8 cellular contexts compared by ENCODE assay signal in genomic region chr10:73997806-73998622, GRCh38. TPM values are rescaled to one million over a fixed set of nuclear protein-coding genes. Genes with fewer than 3 reads are reported as not detected.
DNase-seq lines count a peak whose midpoint lies in the region; ATAC-seq and TF ChIP-seq lines count a peak whose summit lies in the region.

Gene VCL, plus strand, starts transcription at chr10:73998116. Its CDS starts 92 bp downstream, at chr10:73998208.

- H3K36me3 Mint-ChIP-seq in activated T-cell treated with anti-CD3 and anti-CD28 coated beads, Interleukin-2, amount 50 U/mL, for 4 hours (ENCODE audit: insufficient read depth): peaks cover 3% of the 10 kb centered on the region

- peak within 1 kb of the TSS; percentile 99 for H3K9ac ChIP-seq in muscle layer of colon (ENCODE audit: low read length)

- H3K9me3 Mint-ChIP-seq in activated T-cell treated with anti-CD3 and anti-CD28 coated beads, Interleukin-2, amount 50 U/mL, for 4 hours: no peaks in the 10 kb centered on the region

- H3K4me3 Mint-ChIP-seq in activated T-cell treated with anti-CD3 and anti-CD28 coated beads, Interleukin-2, amount 50 U/mL, for 4 hours: peak within 1 kb of the TSS; percentile 89

- no peaks in the 10 kb centered on the region for H3K27me3 Mint-ChIP-seq in activated T-cell treated with anti-CD3 and anti-CD28 coated beads, Interleukin-2, amount 50 U/mL, for 4 hours (ENCODE audit: low read depth)

- ATAC-seq in GM21723 (IDR thresholded peaks at IDR 0.05; ENCODE audit: unreplicated experiment) (peak; percentile 98), Panc1 (peak; percentile 93)
- ATAC-seq in activated T-cell treated with anti-CD3 and anti-CD28 coated beads, Interleukin-2, amount 50 U/mL, for 4 hours: peak; percentile 98 to 99

- H3K27ac ChIP-seq in Panc1 (ENCODE audit: low read length): peak within 1 kb of the TSS; percentile 98
- peak within 1 kb of the TSS; percentile 94 to 96 for H3K27ac ChIP-seq in esophagus (ENCODE audit: low read depth in 2 of 2, low read length in 1 of 2)
- peak within 1 kb of the TSS; percentile 95 for H3K27ac ChIP-seq in muscle layer of colon (ENCODE audit: low read depth, low read length)

- no TSS peak for BruUV-seq in Panc1 (replicated peaks; lab: Mats Ljungman, UMichigan)

- intact Hi-C loops in Panc1 (cut with micrococcal nuclease; ENCODE audit: unreplicated experiment): no loop called here

- 0% methylated on average over 80 to 90 of the region's 90 CpGs for WGBS in esophagus, 2 donors

- POLR2A ChIA-PET in Panc1 (lab: Charles Lee): interaction anchor here (0.9 to 2.4 kb wide), 3 partner anchors 30 to 32 kb away, joined by 4 to 13 read pairs (median 6); no protein-coding TSS in a partner anchor

- peaks cover 43% of the 10 kb centered on the region for H3K4me1 ChIP-seq in Panc1 (ENCODE audit: control insufficient read depth, insufficient read depth, low read length)
- peaks cover 0 to 2% of the 10 kb centered on the region in 2 donors for H3K4me1 ChIP-seq in esophagus (ENCODE audit: control insufficient read depth in 2 of 2, insufficient read depth in 2 of 2, low read length in 1 of 2)
- H3K4me1 ChIP-seq in muscle layer of colon (ENCODE audit: insufficient read depth, low read length): peaks cover 25% of the 10 kb centered on the region

- H3K36me3 ChIP-seq in Panc1 (ENCODE audit: control insufficient read depth, insufficient read depth, low read length) (peaks cover 7% of the 10 kb centered on the region), esophagus (ENCODE audit: control insufficient read depth in 2 of 2, insufficient read depth in 2 of 2, low read length in 1 of 2) (no peaks in the 10 kb centered on the region), muscle layer of colon (ENCODE audit: insufficient read depth, low read length) (no peaks in the 10 kb centered on the region)

- H3K9me3 ChIP-seq in Panc1 (ENCODE audit: control insufficient read depth, insufficient read depth, low read depth, low read length) (no peaks in the 10 kb centered on the region), esophagus (ENCODE audit: control insufficient read depth in 2 of 2, insufficient read depth in 1 of 2, low read depth in 1 of 2, low read length in 1 of 2) (no peaks in the 10 kb centered on the region), muscle layer of colon (ENCODE audit: low read length) (no peaks in the 10 kb centered on the region)

- peaks cover 39% of the 10 kb centered on the region for H3K4me1 Mint-ChIP-seq in activated T-cell treated with anti-CD3 and anti-CD28 coated beads, Interleukin-2, amount 50 U/mL, for 4 hours (ENCODE audit: low read depth)

- in situ Hi-C loops in Panc1 (cut with HindIII; ENCODE audit: low pct_unique_long_range_greater_than_20kb, low sequenced_read_pairs): no loop called here

- CTCF ChIA-PET in Panc1 (lab: Charles Lee): interaction anchor here (0.6 kb wide), 1 partner anchor 37 kb away, joined by 3 read pairs; no protein-coding TSS in a partner anchor

- H3K27me3 ChIP-seq in Panc1 (ENCODE audit: control insufficient read depth, insufficient read depth, low read length) (no peaks in the 10 kb centered on the region), esophagus (ENCODE audit: control insufficient read depth in 1 of 2, insufficient read depth in 2 of 2, low read length in 2 of 2) (no peaks in the 10 kb centered on the region), muscle layer of colon (ENCODE audit: control insufficient read depth in 1 of 2, insufficient read depth in 2 of 2, low read length in 2 of 2) (no peaks in the 10 kb centered on the region)

- no peak for TF ChIP-seq CTCF in Panc1 (IDR thresholded peaks at IDR 0.05)

- peak within 1 kb of the TSS; percentile 69 to 95 for H3K4me3 ChIP-seq in Panc1 (ENCODE audit: low read depth in 2 of 2, low read length in 2 of 2)
- H3K4me3 ChIP-seq in esophagus (ENCODE audit: low read depth in 1 of 2, low read length in 2 of 2): peak within 1 kb of the TSS; percentile 91 to 97
- H3K4me3 ChIP-seq in muscle layer of colon (ENCODE audit: low read depth in 1 of 2, low read length in 2 of 2): peak within 1 kb of the TSS; percentile 97 to 100

- DNase-seq in DMS53 (lab: John Stamatoyannopoulos, UW): peak; percentile 99
- peak; percentile 93 for DNase-seq in KG1 (lab: John Stamatoyannopoulos, UW)
- no peak for DNase-seq in Panc1 (ENCODE audit: low read depth, low spot score)
- DNase-seq in activated T-cell treated with anti-CD3 and anti-CD28 coated beads, Interleukin-2, amount 50 U/mL, for 4 hours: peak; percentile 93
- peak; percentile 82 for DNase-seq in stimulated activated CD8-positive, alpha-beta memory T cell treated with anti-CD3 and anti-CD28 coated beads, Interleukin-7, amount 100 ng/mL, for 24 hours (ENCODE audit: low read depth)

RNA-seq across cellular contexts. Expression of gene VCL, which starts in this region (rescaled TPM):
- 495 TPM for total RNA-seq in Panc1 (2021; ENCODE audit: unreplicated experiment)
- 227 TPM for polyA plus RNA-seq in Panc1 (2012; ENCODE audit: insufficient read length)
- 10 to 100 TPM; 12.4 to 16.3 (median 14.7) TPM for total RNA-seq in activated T-cell treated with anti-CD3 and anti-CD28 coated beads, Interleukin-2, amount 50 U/mL, for 4 hours
- 10 to 100 TPM; 25.0 to 41.4 TPM for polyA plus RNA-seq in esophagus

Comparison
In these comparisons a context has a peak if more than half of its experiments do, and no peak if none do; other contexts are left out.
1. RNA of gene VCL (total RNA-seq): 495 TPM in Panc1 (single experiment); 12.4 to 16.3 TPM in activated T-cell treated with anti-CD3 and anti-CD28 coated beads, Interleukin-2, amount 50 U/mL, for 4 hours; every median in the first group is over 10 times any median in the second.
2. Peak in every context shown above with its lines, with median percentiles within 50 percentile points of each other: ATAC-seq, H3K27ac ChIP-seq and H3K4me3 ChIP-seq.